Comparison of ENCODE assay signal across 8 cellular contexts in genomic region chr5:177134653-177135225, GRCh38. TPM values are rescaled to one million over a fixed set of nuclear protein-coding genes. Genes with fewer than 3 reads are reported as not detected.
DNase-seq lines count a peak whose midpoint lies in the region; ATAC-seq, FAIRE-seq and TF ChIP-seq lines count a peak whose summit lies in the region.

No MANE protein-coding gene starts in this region.

- peaks cover 13 to 18% of the 10 kb centered on the region in 2 donors for H3K4me1 ChIP-seq in kidney (ENCODE audit: control insufficient read depth in 1 of 2, insufficient read depth in 1 of 2, low read depth in 1 of 2, low read length in 2 of 2)
- H3K4me1 ChIP-seq in thymus (ENCODE audit: control insufficient read depth, insufficient read depth, low read length), result peaks cover 15% of the 10 kb centered on the region

- H3K9me3 ChIP-seq in kidney (ENCODE audit: control insufficient read depth in 1 of 2, low read length in 2 of 2) (no peaks in the 10 kb centered on the region), thymus (ENCODE audit: control insufficient read depth) (no peaks in the 10 kb centered on the region)

- no peak for DNase-seq in activated naive CD4-positive, alpha-beta T cell treated with anti-CD3 and anti-CD28 coated beads, Interleukin-2, amount 10 ng/mL, durations not matched to agents 7 days and 5 days
- no peak for DNase-seq in activated naive CD4-positive, alpha-beta T cell treated with anti-CD3 and anti-CD28 coated beads, Interleukin-2, amount 50 U/mL, for 16 hours
- DNase-seq in activated T-helper 1 cell treated with anti-CD3 and anti-CD28 coated beads, Interleukin-12 subunit alpha, Interleukin-12 subunit beta, Interleukin-2, Interleukin-4 antibody, amounts not matched to agents 30 ng/mL and 10 ng/mL and 1 ng/mL, durations not matched to agents 14 hours and 24 hours and 36 hours (ENCODE audit: low spot score), result no peak
- DNase-seq in kidney (peak; percentile 2), frontal cortex (ENCODE audit: low spot score in 2 of 2) (no peak), activated gamma-delta T cell (lab: John Stamatoyannopoulos, UW) (no peak)

- H3K36me3 ChIP-seq in kidney (ENCODE audit: control insufficient read depth in 1 of 2, insufficient read depth in 2 of 2, low read length in 2 of 2), result peaks cover 8 to 11% of the 10 kb centered on the region in 2 donors
- peaks cover 7% of the 10 kb centered on the region for H3K36me3 ChIP-seq in thymus (ENCODE audit: control insufficient read depth, insufficient read depth)

- CTCF ChIA-PET in activated naive CD4-positive, alpha-beta T cell treated with anti-CD3 and anti-CD28 coated beads, Interleukin-2, amount 10 ng/mL, durations not matched to agents 7 days and 5 days (lab: Charles Lee), result interaction anchor here (1.0 to 1.5 kb wide), 3 partner anchors 8 to 175 kb away, joined by 3 to 4 read pairs (median 4); no protein-coding TSS in a partner anchor

- no peak for TF ChIP-seq CTCF in kidney (IDR thresholded peaks at IDR 0.05; ENCODE audit: borderline replicate concordance, extremely low read depth, insufficient read depth)

- ATAC-seq in HG03378 (IDR thresholded peaks at IDR 0.05; ENCODE audit: unreplicated experiment), result no peak

- peak overlapping the region; percentile 90 for H3K27ac Mint-ChIP-seq in activated naive CD4-positive, alpha-beta T cell treated with anti-CD3 and anti-CD28 coated beads, Interleukin-2, amount 10 ng/mL, durations not matched to agents 7 days and 5 days
- H3K27ac Mint-ChIP-seq in activated T-helper 1 cell treated with anti-CD3 and anti-CD28 coated beads, Interleukin-12 subunit alpha, Interleukin-12 subunit beta, Interleukin-2, Interleukin-4 antibody, amounts not matched to agents 30 ng/mL and 10 ng/mL and 1 ng/mL, durations not matched to agents 14 hours and 24 hours and 36 hours, result peak overlapping the region; percentile 86

- WGBS in thymus, result 24% methylated on average over 13 of the region's 13 CpGs

- H3K9me3 Mint-ChIP-seq in activated naive CD4-positive, alpha-beta T cell treated with anti-CD3 and anti-CD28 coated beads, Interleukin-2, amount 10 ng/mL, durations not matched to agents 7 days and 5 days, result no peaks in the 10 kb centered on the region
- H3K9me3 Mint-ChIP-seq in activated T-helper 1 cell treated with anti-CD3 and anti-CD28 coated beads, Interleukin-12 subunit alpha, Interleukin-12 subunit beta, Interleukin-2, Interleukin-4 antibody, amounts not matched to agents 30 ng/mL and 10 ng/mL and 1 ng/mL, durations not matched to agents 14 hours and 24 hours and 36 hours, result no peaks in the 10 kb centered on the region

- no peaks in the 10 kb centered on the region for H3K27me3 ChIP-seq in thymus (ENCODE audit: control insufficient read depth, insufficient read depth)

- peak overlapping the region; percentile 58 to 59 for H3K4me3 ChIP-seq in kidney (ENCODE audit: low read length in 2 of 2)
- peak overlapping the region; percentile 99 for H3K4me3 ChIP-seq in thymus (ENCODE audit: low read length)

- H3K4me1 Mint-ChIP-seq in activated naive CD4-positive, alpha-beta T cell treated with anti-CD3 and anti-CD28 coated beads, Interleukin-2, amount 10 ng/mL, durations not matched to agents 7 days and 5 days, result peaks cover 52% of the 10 kb centered on the region
- H3K4me1 Mint-ChIP-seq in activated T-helper 1 cell treated with anti-CD3 and anti-CD28 coated beads, Interleukin-12 subunit alpha, Interleukin-12 subunit beta, Interleukin-2, Interleukin-4 antibody, amounts not matched to agents 30 ng/mL and 10 ng/mL and 1 ng/mL, durations not matched to agents 14 hours and 24 hours and 36 hours (ENCODE audit: low read depth), result peaks cover 37% of the 10 kb centered on the region

- H3K27ac ChIP-seq in kidney (ENCODE audit: low read depth in 2 of 2, low read length in 2 of 2), result peak overlapping the region; percentile 72 to 83
- peak overlapping the region; percentile 94 for H3K27ac ChIP-seq in thymus (ENCODE audit: low read depth)

- peaks cover 32% of the 10 kb centered on the region for H3K36me3 Mint-ChIP-seq in activated naive CD4-positive, alpha-beta T cell treated with anti-CD3 and anti-CD28 coated beads, Interleukin-2, amount 10 ng/mL, durations not matched to agents 7 days and 5 days
- H3K36me3 Mint-ChIP-seq in activated T-helper 1 cell treated with anti-CD3 and anti-CD28 coated beads, Interleukin-12 subunit alpha, Interleukin-12 subunit beta, Interleukin-2, Interleukin-4 antibody, amounts not matched to agents 30 ng/mL and 10 ng/mL and 1 ng/mL, durations not matched to agents 14 hours and 24 hours and 36 hours (ENCODE audit: low read depth), result peaks cover 24% of the 10 kb centered on the region

- no peaks in the 10 kb centered on the region for H3K27me3 Mint-ChIP-seq in activated naive CD4-positive, alpha-beta T cell treated with anti-CD3 and anti-CD28 coated beads, Interleukin-2, amount 10 ng/mL, durations not matched to agents 7 days and 5 days
- H3K27me3 Mint-ChIP-seq in activated T-helper 1 cell treated with anti-CD3 and anti-CD28 coated beads, Interleukin-12 subunit alpha, Interleukin-12 subunit beta, Interleukin-2, Interleukin-4 antibody, amounts not matched to agents 30 ng/mL and 10 ng/mL and 1 ng/mL, durations not matched to agents 14 hours and 24 hours and 36 hours (ENCODE audit: insufficient read depth), result no peaks in the 10 kb centered on the region

- H3K4me3 Mint-ChIP-seq in activated naive CD4-positive, alpha-beta T cell treated with anti-CD3 and anti-CD28 coated beads, Interleukin-2, amount 10 ng/mL, durations not matched to agents 7 days and 5 days, result peak overlapping the region; percentile 88
- peak overlapping the region; percentile 93 for H3K4me3 Mint-ChIP-seq in activated T-helper 1 cell treated with anti-CD3 and anti-CD28 coated beads, Interleukin-12 subunit alpha, Interleukin-12 subunit beta, Interleukin-2, Interleukin-4 antibody, amounts not matched to agents 30 ng/mL and 10 ng/mL and 1 ng/mL, durations not matched to agents 14 hours and 24 hours and 36 hours

- intact Hi-C loops in activated T-helper 1 cell treated with anti-CD3 and anti-CD28 coated beads, Interleukin-12 subunit alpha, Interleukin-12 subunit beta, Interleukin-2, Interleukin-4 antibody, amounts not matched to agents 30 ng/mL and 10 ng/mL and 1 ng/mL, durations not matched to agents 14 hours and 24 hours and 36 hours (cut with micrococcal nuclease), result loop anchor here (5.0 kb wide), 6 partner anchors 53 to 458 kb away; partner anchors contain the start of genes PDLIM7, RGS14, TMED9 and ZNF346
- intact Hi-C loops in kidney (cut with DNase I), result no loop called here

- H3K9ac ChIP-seq in kidney (ENCODE audit: low read length in 2 of 2), result peak overlapping the region; percentile 53 to 70

- FAIRE-seq in kidney (lab: Jason Lieb, UNC), result no peak
- FAIRE-seq in frontal cortex (lab: Jason Lieb, UNC), result no peak

RNA-seq across cellular contexts. Expression of gene NSD1, which starts 1.2 kb away (rescaled TPM):
- total RNA-seq in activated T-helper 1 cell treated with anti-CD3 and anti-CD28 coated beads, Interleukin-12 subunit alpha, Interleukin-12 subunit beta, Interleukin-2, Interleukin-4 antibody, amounts not matched to agents 30 ng/mL and 10 ng/mL and 1 ng/mL, durations not matched to agents 14 hours and 24 hours and 36 hours, result 108 and 112 TPM in 2 replicates
- total RNA-seq in kidney (99.1 TPM), frontal cortex (58.7 TPM)
- polyA plus RNA-seq in kidney (ENCODE audit: insufficient read depth, low read depth, low replicate concordance) (6.0 TPM), thymus (10.9 TPM)

RNA-seq across cellular contexts. Expression of gene FGFR4, which starts 48.0 kb away (rescaled TPM):
- 1.2 and 1.4 TPM in 2 replicates for total RNA-seq in activated T-helper 1 cell treated with anti-CD3 and anti-CD28 coated beads, Interleukin-12 subunit alpha, Interleukin-12 subunit beta, Interleukin-2, Interleukin-4 antibody, amounts not matched to agents 30 ng/mL and 10 ng/mL and 1 ng/mL, durations not matched to agents 14 hours and 24 hours and 36 hours
- total RNA-seq in kidney (72.6 TPM), frontal cortex (1.2 TPM)
- polyA plus RNA-seq in kidney (ENCODE audit: insufficient read depth, low read depth, low replicate concordance) (50.2 TPM), thymus (1.7 TPM)

Comparison
In these comparisons a context has a peak if more than half of its experiments do, and no peak if none do; other contexts are left out.
1. RNA of gene FGFR4, which starts 48.0 kb away (total RNA-seq): 72.6 TPM in kidney (single experiment); 1.2 to 1.4 TPM in activated T-helper 1 cell treated with anti-CD3 and anti-CD28 coated beads, Interleukin-12 subunit alpha, Interleukin-12 subunit beta, Interleukin-2, Interleukin-4 antibody, amounts not matched to agents 30 ng/mL and 10 ng/mL and 1 ng/mL, durations not matched to agents 14 hours and 24 hours and 36 hours and 1.2 TPM in frontal cortex (single experiment); every median in the first group is over 10 times any median in the second.